In genomic region chr3:51704511-51704950, GRCh38 we compare ENCODE assay signal across 1 cellular context.
TF ChIP-seq lines count a peak whose summit lies in the region.

No MANE protein-coding gene starts in this region.

TF ChIP-seq in HepG2, 621 proteins besides CTCF, POLR2A, EP300 and RAD21:
- no peak for TF ChIP-seq ATF4 (CRISPR knock-in tag; IDR thresholded peaks at IDR 0.05)
- TF ChIP-seq DNMT1 (CRISPR knock-in tag; IDR thresholded peaks at IDR 0.05), result no peak
- no peak for TF ChIP-seq CENPT (CRISPR knock-in tag; IDR thresholded peaks at IDR 0.05; ENCODE audit: low read depth)
- TF ChIP-seq SRSF1 (optimal IDR thresholded peaks at IDR 0.05; ENCODE audit: low read depth, low read length), result no peak
- no peak for TF ChIP-seq THAP11 (CRISPR knock-in tag; IDR thresholded peaks at IDR 0.05)
- no peak for TF ChIP-seq MXI1 (IDR thresholded peaks at IDR 0.05; ENCODE audit: borderline replicate concordance, low read depth, low read length)
- TF ChIP-seq RORA (CRISPR knock-in tag; IDR thresholded peaks at IDR 0.05), result no peak
- no peak for TF ChIP-seq ZFP37 (CRISPR knock-in tag; IDR thresholded peaks at IDR 0.05; ENCODE audit: borderline replicate concordance)
- TF ChIP-seq, protein P1, sequence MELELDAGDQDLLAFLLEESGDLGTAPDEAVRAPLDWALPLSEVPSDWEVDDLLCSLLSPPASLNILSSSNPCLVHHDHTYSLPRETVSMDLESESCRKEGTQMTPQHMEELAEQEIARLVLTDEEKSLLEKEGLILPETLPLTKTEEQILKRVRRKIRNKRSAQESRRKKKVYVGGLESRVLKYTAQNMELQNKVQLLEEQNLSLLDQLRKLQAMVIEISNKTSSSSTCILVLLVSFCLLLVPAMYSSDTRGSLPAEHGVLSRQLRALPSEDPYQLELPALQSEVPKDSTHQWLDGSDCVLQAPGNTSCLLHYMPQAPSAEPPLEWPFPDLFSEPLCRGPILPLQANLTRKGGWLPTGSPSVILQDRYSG (CRISPR knock-in tag; IDR thresholded peaks at IDR 0.05), result no peak
